Comparison of ENCODE assay signal across 6 cellular contexts in genomic region chr17:28404812-28405570, GRCh38. TPM values are rescaled to one million over a fixed set of nuclear protein-coding genes. Genes with fewer than 3 reads are reported as not detected.
A peak's percentile ranks its signal among the peaks of the same experiment; 100 is the strongest.
DNase-seq lines count a peak whose midpoint lies in the region; ATAC-seq and TF ChIP-seq lines count a peak whose summit lies in the region.

No MANE protein-coding gene starts in this region.

- intact Hi-C loops in aorta (cut with DNase I), result no loop called here

- H3K4me3 Mint-ChIP-seq in stimulated activated naive CD8-positive, alpha-beta T cell treated with anti-CD3 and anti-CD28 coated beads, Interleukin-15, Interleukin-2, amounts not matched to agents 100 ng/mL and 50 ng/mL, for 24 hours, result peak overlapping the region; percentile 82

- 56% methylated on average over 33 of the region's 33 CpGs for WGBS in hepatocyte (ENCODE audit: low lambda C conversion rate, missing lambda C conversion rate)
- 20% methylated on average over 33 of the region's 33 CpGs for WGBS in aorta, 2 donors

- H3K27me3 ChIP-seq in hepatocyte, result no peaks in the 10 kb centered on the region
- H3K27me3 ChIP-seq in aorta (ENCODE audit: control insufficient read depth in 1 of 2, insufficient read depth in 2 of 2, low read length in 1 of 2), result no peaks in the 10 kb centered on the region

- no peaks in the 10 kb centered on the region for H3K36me3 Mint-ChIP-seq in stimulated activated naive CD8-positive, alpha-beta T cell treated with anti-CD3 and anti-CD28 coated beads, Interleukin-15, Interleukin-2, amounts not matched to agents 100 ng/mL and 50 ng/mL, for 24 hours (ENCODE audit: low read depth)

- peaks cover 14% of the 10 kb centered on the region for H3K4me1 Mint-ChIP-seq in stimulated activated naive CD8-positive, alpha-beta T cell treated with anti-CD3 and anti-CD28 coated beads, Interleukin-15, Interleukin-2, amounts not matched to agents 100 ng/mL and 50 ng/mL, for 24 hours (ENCODE audit: low read depth)

- peak overlapping the region; percentile 98 for H3K4me2 ChIP-seq in hepatocyte

- no peak for DNase-seq in stimulated activated naive CD8-positive, alpha-beta T cell treated with anti-CD3 and anti-CD28 coated beads, Interleukin-15, Interleukin-2, amounts not matched to agents 100 U/mL and 50 U/mL, for 24 hours
- no peak for DNase-seq in hepatocyte (ENCODE audit: low spot score)
- no peak for DNase-seq in aorta
- no peak for DNase-seq in activated effector memory CD4-positive, alpha-beta T cell treated with anti-CD3 and anti-CD28 coated beads, Interleukin-2, amount 50 U/mL, for 16 hours

- peaks cover 7% of the 10 kb centered on the region for H3K27me3 Mint-ChIP-seq in stimulated activated naive CD8-positive, alpha-beta T cell treated with anti-CD3 and anti-CD28 coated beads, Interleukin-15, Interleukin-2, amounts not matched to agents 100 ng/mL and 50 ng/mL, for 24 hours

- no peak for ATAC-seq in stimulated activated naive CD8-positive, alpha-beta T cell treated with anti-CD3 and anti-CD28 coated beads, Interleukin-15, Interleukin-2, amounts not matched to agents 100 U/mL and 50 U/mL, for 24 hours
- ATAC-seq in aorta (ENCODE audit: low FRiP score) (peak; percentile 65), HG02981 (IDR thresholded peaks at IDR 0.05; ENCODE audit: unreplicated experiment) (no peak)

- H3K27ac ChIP-seq in hepatocyte (peak overlapping the region; percentile 81), aorta (ENCODE audit: low read depth in 1 of 2, low read length in 2 of 2) (no peak overlapping the region)

- H3K9me3 ChIP-seq in hepatocyte (ENCODE audit: low read depth) (no peaks in the 10 kb centered on the region), aorta (ENCODE audit: control insufficient read depth, low read length) (no peaks in the 10 kb centered on the region)

- no peak for TF ChIP-seq CTCF in hepatocyte (IDR thresholded peaks at IDR 0.05; ENCODE audit: poor library complexity)

- H3K9me2 ChIP-seq in hepatocyte (replicated peaks; ENCODE audit: insufficient read depth), result no peaks in the 10 kb centered on the region

- no peaks in the 10 kb centered on the region for H3K9me3 Mint-ChIP-seq in stimulated activated naive CD8-positive, alpha-beta T cell treated with anti-CD3 and anti-CD28 coated beads, Interleukin-15, Interleukin-2, amounts not matched to agents 100 ng/mL and 50 ng/mL, for 24 hours

- H3K36me3 ChIP-seq in hepatocyte (replicated peaks; ENCODE audit: insufficient read depth, low read depth) (no peaks in the 10 kb centered on the region), aorta (ENCODE audit: control insufficient read depth in 1 of 2, insufficient read depth in 2 of 2, low read length in 1 of 2) (no peaks in the 10 kb centered on the region)

- peak overlapping the region; percentile 94 for H3K4me3 ChIP-seq in hepatocyte
- H3K4me3 ChIP-seq in aorta (ENCODE audit: low read length in 2 of 2), result peak overlapping the region; percentile 13 to 65

- H2AFZ ChIP-seq in hepatocyte, result peak overlapping the region; percentile 74

- peaks cover 13% of the 10 kb centered on the region for H3K79me2 ChIP-seq in hepatocyte

- H3K4me1 ChIP-seq in hepatocyte (ENCODE audit: insufficient read depth), result peaks cover 28% of the 10 kb centered on the region
- no peaks in the 10 kb centered on the region for H3K4me1 ChIP-seq in aorta (ENCODE audit: control insufficient read depth in 1 of 2, insufficient read depth in 2 of 2, low read length in 2 of 2)

- H4K20me1 ChIP-seq in hepatocyte (ENCODE audit: insufficient read depth, poor library complexity, severe bottlenecking), result no peaks in the 10 kb centered on the region

- no peak overlapping the region for H3K27ac Mint-ChIP-seq in stimulated activated naive CD8-positive, alpha-beta T cell treated with anti-CD3 and anti-CD28 coated beads, Interleukin-15, Interleukin-2, amounts not matched to agents 100 ng/mL and 50 ng/mL, for 24 hours

RNA-seq across cellular contexts. Expression of gene SLC46A1, which starts 1.0 kb away (rescaled TPM):
- total RNA-seq in hepatocyte (41.9 and 54.5 TPM in 2 replicates), aorta (10 to 100 TPM in 1 of 2 donors, 1 to 10 TPM in 1; 6.4 to 16.7 TPM)
- polyA plus RNA-seq in hepatocyte (34.8 and 43.1 TPM in 2 replicates), aorta (10 to 100 TPM in 1 of 2 donors, 1 to 10 TPM in 1; 4.4 to 10.5 TPM)

RNA-seq across cellular contexts. Expression of gene SARM1, which starts 33.5 kb away (rescaled TPM):
- 12.8 and 19.5 TPM in 2 replicates for total RNA-seq in hepatocyte
- polyA plus RNA-seq in hepatocyte, result 11.0 and 14.5 TPM in 2 replicates
- 10 to 100 TPM; 14.5 to 20.3 TPM for total RNA-seq in aorta
- polyA plus RNA-seq in aorta, result 10 to 100 TPM in 1 of 2 donors, 1 to 10 TPM in 1; 4.9 to 10.3 TPM

RNA-seq across cellular contexts. Expression of gene VTN, which starts 34.9 kb away (rescaled TPM):
- 1,128 and 1,263 TPM in 2 replicates for total RNA-seq in hepatocyte
- 613 and 763 TPM in 2 replicates for polyA plus RNA-seq in hepatocyte
- total RNA-seq in aorta, result 1 to 10 TPM; 1.5 to 2.6 TPM
- 1 to 10 TPM in 1 of 2 donors, under 1 TPM in 1; 0.63 to 4.3 TPM for polyA plus RNA-seq in aorta

RNA-seq across cellular contexts. Expression of gene SEBOX, which starts 40.0 kb away (rescaled TPM):
- total RNA-seq in hepatocyte (not detected in 2 replicates), aorta (not detected)
- polyA plus RNA-seq in hepatocyte (not detected in 2 replicates), aorta (not detected)

RNA-seq across cellular contexts. Expression of gene POLDIP2, which starts 47.7 kb away (rescaled TPM):
- 81.6 and 82.9 TPM in 2 replicates for total RNA-seq in hepatocyte
- polyA plus RNA-seq in hepatocyte, result 118 and 122 TPM in 2 replicates
- total RNA-seq in aorta, result 10 to 100 TPM; 40.1 to 42.5 TPM
- 10 to 100 TPM; 36.6 to 41.4 TPM for polyA plus RNA-seq in aorta

Comparison
In these comparisons a context has a peak if more than half of its experiments do, and no peak if none do; other contexts are left out.
1. RNA of gene VTN, which starts 34.9 kb away (total RNA-seq): 1,128 to 1,263 TPM in hepatocyte; 1.5 to 2.6 TPM in aorta; every median in the first group is over 100 times any median in the second.